ENCODE assay signal across 8 cellular contexts in the genomic region with DNA sequence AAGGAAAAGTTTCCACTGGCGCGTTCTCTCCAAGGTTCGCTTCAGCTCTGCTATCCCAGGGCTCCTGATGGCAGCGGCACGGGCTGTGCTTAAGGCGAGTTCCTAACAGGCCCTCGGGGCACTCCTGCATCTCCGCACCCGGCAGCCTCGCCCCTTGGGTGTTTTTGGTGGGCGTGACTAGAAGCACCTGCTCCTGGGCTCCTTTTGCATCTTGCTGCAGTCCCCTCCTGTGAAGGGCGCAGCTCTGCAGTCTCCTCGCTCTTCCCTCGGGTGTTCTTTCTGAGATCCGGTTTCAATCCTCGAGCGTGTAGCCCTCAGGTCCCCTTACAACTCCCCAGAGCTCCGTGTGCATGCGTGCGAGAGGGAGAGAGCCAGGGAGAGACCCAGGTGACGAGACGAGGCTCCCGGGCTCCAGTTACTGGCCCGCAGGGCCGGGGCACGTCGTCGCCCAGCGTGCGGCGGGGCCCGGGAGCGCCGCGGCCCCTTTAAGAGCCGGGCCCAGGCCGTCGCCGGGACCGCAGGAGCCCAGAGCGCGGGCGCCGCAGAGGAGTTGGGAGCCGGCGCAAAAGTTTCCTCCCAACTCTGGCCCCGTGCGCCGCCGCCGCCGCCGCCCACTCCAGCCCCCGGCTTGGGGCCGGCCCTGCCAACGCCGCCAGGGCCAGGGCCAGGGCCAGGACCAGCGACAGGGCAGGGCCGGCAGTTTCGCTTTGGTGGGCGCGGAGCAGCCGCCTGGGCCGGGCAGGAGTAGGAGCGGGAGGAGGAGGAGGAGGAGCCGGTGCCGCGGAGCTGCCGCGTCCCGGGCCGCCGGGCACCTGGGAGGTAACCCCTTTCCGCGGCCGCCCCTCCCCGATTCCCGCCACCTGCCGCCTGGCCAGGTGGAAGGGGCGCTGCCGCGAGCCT. TPM values are rescaled to one million over a fixed set of nuclear protein-coding genes. Genes with fewer than 3 reads are reported as not detected.
DNase-seq lines count a peak whose midpoint lies in the region; TF ChIP-seq lines count a peak whose summit lies in the region.

A gene with protein sequence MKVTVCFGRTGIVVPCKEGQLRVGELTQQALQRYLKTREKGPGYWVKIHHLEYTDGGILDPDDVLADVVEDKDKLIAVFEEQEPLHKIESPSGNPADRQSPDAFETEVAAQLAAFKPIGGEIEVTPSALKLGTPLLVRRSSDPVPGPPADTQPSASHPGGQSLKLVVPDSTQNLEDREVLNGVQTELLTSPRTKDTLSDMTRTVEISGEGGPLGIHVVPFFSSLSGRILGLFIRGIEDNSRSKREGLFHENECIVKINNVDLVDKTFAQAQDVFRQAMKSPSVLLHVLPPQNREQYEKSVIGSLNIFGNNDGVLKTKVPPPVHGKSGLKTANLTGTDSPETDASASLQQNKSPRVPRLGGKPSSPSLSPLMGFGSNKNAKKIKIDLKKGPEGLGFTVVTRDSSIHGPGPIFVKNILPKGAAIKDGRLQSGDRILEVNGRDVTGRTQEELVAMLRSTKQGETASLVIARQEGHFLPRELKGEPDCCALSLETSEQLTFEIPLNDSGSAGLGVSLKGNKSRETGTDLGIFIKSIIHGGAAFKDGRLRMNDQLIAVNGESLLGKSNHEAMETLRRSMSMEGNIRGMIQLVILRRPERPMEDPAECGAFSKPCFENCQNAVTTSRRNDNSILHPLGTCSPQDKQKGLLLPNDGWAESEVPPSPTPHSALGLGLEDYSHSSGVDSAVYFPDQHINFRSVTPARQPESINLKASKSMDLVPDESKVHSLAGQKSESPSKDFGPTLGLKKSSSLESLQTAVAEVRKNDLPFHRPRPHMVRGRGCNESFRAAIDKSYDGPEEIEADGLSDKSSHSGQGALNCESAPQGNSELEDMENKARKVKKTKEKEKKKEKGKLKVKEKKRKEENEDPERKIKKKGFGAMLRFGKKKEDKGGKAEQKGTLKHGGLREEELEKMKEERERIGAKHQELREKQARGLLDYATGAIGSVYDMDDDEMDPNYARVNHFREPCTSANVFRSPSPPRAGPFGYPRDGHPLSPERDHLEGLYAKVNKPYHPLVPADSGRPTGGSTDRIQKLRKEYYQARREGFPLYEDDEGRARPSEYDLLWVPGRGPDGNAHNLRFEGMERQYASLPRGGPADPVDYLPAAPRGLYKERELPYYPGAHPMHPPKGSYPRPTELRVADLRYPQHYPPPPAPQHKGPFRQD (N-terminal part only) (plus strand): TSS at position 515 of the 900 bp plus-strand sequence. CDS start 525 bp downstream, outside the sequence.

- H2AFZ ChIP-seq in mesenchymal stem cell (ENCODE audit: low read depth, low read length), result peak within 1 kb of the TSS; percentile 93

- peak within 1 kb of the TSS in 1 of 2 experiments; percentile 79 for H3K14ac ChIP-seq in mesenchymal stem cell (ENCODE audit: low read length in 2 of 2)

- peaks cover 14% of the 10 kb centered on the region for H3K79me1 ChIP-seq in mesenchymal stem cell (replicated peaks; ENCODE audit: low read length, poor library complexity, severe bottlenecking)

- peak within 1 kb of the TSS; percentile 83 for H4K91ac ChIP-seq in mesenchymal stem cell (ENCODE audit: low read length)

- peak within 1 kb of the TSS; percentile 64 for H3K27ac ChIP-seq in mesenchymal stem cell (ENCODE audit: low read length, poor library complexity, severe bottlenecking)

- H3K4ac ChIP-seq in mesenchymal stem cell (ENCODE audit: low read depth in 1 of 2, low read length in 2 of 2), result peak within 1 kb of the TSS; percentile 80 to 88

- CTCF ChIA-PET in activated CD4-positive, alpha-beta memory T cell treated with anti-CD3 and anti-CD28 coated beads, Interleukin-2, amount 10 ng/mL, durations not matched to agents 7 days and 5 days (lab: Charles Lee), result interaction anchor here (0.5 kb wide), 1 partner anchor 66 kb away, joined by 4 read pairs; no protein-coding TSS in a partner anchor

- peak within 1 kb of the TSS; percentile 44 for H3K4me3 ChIP-seq in GM06990 (replicated peaks; ENCODE audit: low read depth, low read length)
- H3K4me3 ChIP-seq in HFF-Myc (replicated peaks; ENCODE audit: low read depth, low read length), result peak within 1 kb of the TSS; percentile 69
- peak within 1 kb of the TSS; percentile 49 for H3K4me3 ChIP-seq in epithelial cell of esophagus (ENCODE audit: low read length)
- H3K4me3 ChIP-seq in mesenchymal stem cell (ENCODE audit: insufficient read depth in 1 of 2, low read depth in 1 of 2, low read length in 2 of 2), result peak within 1 kb of the TSS; percentile 71 to 93

- H3K27me3 ChIP-seq in GM06990 (replicated peaks; ENCODE audit: control insufficient read depth, insufficient read depth, low read length) (no peaks in the 10 kb centered on the region; the same call in 1 of the 2 replicates), mesenchymal stem cell (ENCODE audit: control insufficient read depth in 1 of 2, insufficient read depth in 1 of 2, low read length in 2 of 2) (peaks cover 0 to 6% of the 10 kb centered on the region in 2 experiments)

- peak within 1 kb of the TSS; percentile 81 for H3K4me3 Mint-ChIP-seq in activated CD4-positive, alpha-beta memory T cell treated with anti-CD3 and anti-CD28 coated beads, Interleukin-2, amount 10 ng/mL, durations not matched to agents 7 days and 5 days

- peak within 1 kb of the TSS; percentile 70 to 96 for H3K23ac ChIP-seq in mesenchymal stem cell (ENCODE audit: low read length in 2 of 2)

- H3K27ac Mint-ChIP-seq in activated CD4-positive, alpha-beta memory T cell treated with anti-CD3 and anti-CD28 coated beads, Interleukin-2, amount 10 ng/mL, durations not matched to agents 7 days and 5 days, result no peak within 1 kb of the TSS

- POLR2A ChIA-PET in activated CD4-positive, alpha-beta memory T cell treated with anti-CD3 and anti-CD28 coated beads, Interleukin-2, amount 10 ng/mL, durations not matched to agents 7 days and 5 days (lab: Charles Lee), result interaction anchor here (1.3 kb wide), 1 partner anchor 25 kb away, joined by 3 read pairs; no protein-coding TSS in a partner anchor

- no peaks in the 10 kb centered on the region for H3K9me3 ChIP-seq in mesenchymal stem cell (ENCODE audit: control insufficient read depth, low read length)

- no peaks in the 10 kb centered on the region for H3K9me3 Mint-ChIP-seq in activated CD4-positive, alpha-beta memory T cell treated with anti-CD3 and anti-CD28 coated beads, Interleukin-2, amount 10 ng/mL, durations not matched to agents 7 days and 5 days

- H3K9ac ChIP-seq in mesenchymal stem cell (ENCODE audit: low read length), result peak within 1 kb of the TSS; percentile 85

- H3K4me2 ChIP-seq in mesenchymal stem cell (ENCODE audit: low read length, poor library complexity, severe bottlenecking), result peak within 1 kb of the TSS; percentile 97

- H3K4me1 ChIP-seq in mesenchymal stem cell (ENCODE audit: control insufficient read depth, insufficient read depth, low read depth, low read length), result peaks cover 9% of the 10 kb centered on the region

- no peak within 1 kb of the TSS for H2AK5ac ChIP-seq in mesenchymal stem cell (ENCODE audit: low read length, severe bottlenecking)

- peak within 1 kb of the TSS; percentile 91 to 96 for H3K18ac ChIP-seq in mesenchymal stem cell (ENCODE audit: low read depth in 1 of 2, low read length in 2 of 2)

- under 1% methylated on average over 47 of the region's 82 CpGs for WGBS in mesenchymal stem cell

- TF ChIP-seq CTCF in GM06990 (IDR thresholded peaks at IDR 0.05; ENCODE audit: insufficient read depth, low read length, poor library complexity, severe bottlenecking) (no peak), HFF-Myc (IDR thresholded peaks at IDR 0.05; ENCODE audit: low read depth, low read length, missing control alignments) (no peak), epithelial cell of esophagus (IDR thresholded peaks at IDR 0.05; ENCODE audit: insufficient read depth, low read depth, low read length, missing control alignments) (no peak)

- no peak within 1 kb of the TSS for H2BK5ac ChIP-seq in mesenchymal stem cell (ENCODE audit: low read depth, low read length, poor library complexity, severe bottlenecking)

- H3K36me3 ChIP-seq in GM06990 (ENCODE audit: control insufficient read depth, insufficient read depth, low read length), result no peaks in the 10 kb centered on the region
- no peaks in the 10 kb centered on the region for H3K36me3 ChIP-seq in mesenchymal stem cell (ENCODE audit: control insufficient read depth in 1 of 2, insufficient read depth in 2 of 2, low read depth in 1 of 2, low read length in 2 of 2)

- peak; percentile 21 for DNase-seq in GM06990 (ENCODE audit: extremely low read depth, insufficient read length)
- DNase-seq in HFF-Myc (ENCODE audit: extremely low read depth, low read depth), result no peak
- DNase-seq in NCI-H128 (lab: John Stamatoyannopoulos, UW; ENCODE audit: unreplicated experiment), result peak; percentile 12
- peak; percentile 32 for DNase-seq in activated CD4-positive, alpha-beta memory T cell treated with anti-CD3 and anti-CD28 coated beads, Interleukin-2, amount 10 ng/mL, durations not matched to agents 7 days and 5 days
- peak; percentile 65 for DNase-seq in epithelial cell of esophagus (ENCODE audit: low read depth)
- DNase-seq in mesenchymal stem cell, result peak; percentile 72
- DNase-seq in stimulated activated CD8-positive, alpha-beta memory T cell treated with anti-CD3 and anti-CD28 coated beads, Interleukin-7, amount 100 ng/mL, for 48 hours (ENCODE audit: extremely low read depth in 1 of 2, low read depth in 1 of 2), result peak; percentile 3 to 9
- DNase-seq in SIG-M5 (lab: John Stamatoyannopoulos, UW), result no peak

- peaks cover 42% of the 10 kb centered on the region for H3K27me3 Mint-ChIP-seq in activated CD4-positive, alpha-beta memory T cell treated with anti-CD3 and anti-CD28 coated beads, Interleukin-2, amount 10 ng/mL, durations not matched to agents 7 days and 5 days

- peak within 1 kb of the TSS; percentile 89 for H4K8ac ChIP-seq in mesenchymal stem cell (ENCODE audit: low read length)

- peak within 1 kb of the TSS; percentile 92 for H2BK120ac ChIP-seq in mesenchymal stem cell (ENCODE audit: low read depth, low read length)

- H3K36me3 Mint-ChIP-seq in activated CD4-positive, alpha-beta memory T cell treated with anti-CD3 and anti-CD28 coated beads, Interleukin-2, amount 10 ng/mL, durations not matched to agents 7 days and 5 days (ENCODE audit: low read depth), result no peaks in the 10 kb centered on the region

- peak within 1 kb of the TSS; percentile 38 to 66 for H2BK12ac ChIP-seq in mesenchymal stem cell (ENCODE audit: low read length in 2 of 2)

- H2BK15ac ChIP-seq in mesenchymal stem cell (ENCODE audit: low read depth, poor library complexity, severe bottlenecking), result peak within 1 kb of the TSS; percentile 94

- peaks cover 13% of the 10 kb centered on the region for H3K4me1 Mint-ChIP-seq in activated CD4-positive, alpha-beta memory T cell treated with anti-CD3 and anti-CD28 coated beads, Interleukin-2, amount 10 ng/mL, durations not matched to agents 7 days and 5 days

RNA-seq across cellular contexts. Expression of the gene that starts here (rescaled TPM):
- total RNA-seq in activated CD4-positive, alpha-beta memory T cell treated with anti-CD3 and anti-CD28 coated beads, Interleukin-2, amount 10 ng/mL, durations not matched to agents 7 days and 5 days, result under 1 TPM; 0.23 to 0.53 TPM
- 5.1 TPM for polyA plus RNA-seq in mesenchymal stem cell (2013, experiment 1 of 2)
- 4.6 TPM for polyA plus RNA-seq in mesenchymal stem cell (2013, experiment 2 of 2)

Comparison
In these comparisons a context has a peak if more than half of its experiments do, and no peak if none do; other contexts are left out.
1. Peak in DNase-seq in activated CD4-positive, alpha-beta memory T cell treated with anti-CD3 and anti-CD28 coated beads, Interleukin-2, amount 10 ng/mL, durations not matched to agents 7 days and 5 days; RNA of the gene not detected or under 1 TPM.
2. DNase-seq: peak in GM06990 (single experiment), NCI-H128 (single experiment), epithelial cell of esophagus (single experiment), mesenchymal stem cell (single experiment) and stimulated activated CD8-positive, alpha-beta memory T cell treated with anti-CD3 and anti-CD28 coated beads, Interleukin-7, amount 100 ng/mL, for 48 hours (2 of 2); none in HFF-Myc (single experiment) and SIG-M5 (single experiment).
3. Peak in every context shown above with its lines, with median percentiles within 50 percentile points of each other: H3K4me3 ChIP-seq.